ENCODE assay signal across 9 cellular contexts in the genomic region with DNA sequence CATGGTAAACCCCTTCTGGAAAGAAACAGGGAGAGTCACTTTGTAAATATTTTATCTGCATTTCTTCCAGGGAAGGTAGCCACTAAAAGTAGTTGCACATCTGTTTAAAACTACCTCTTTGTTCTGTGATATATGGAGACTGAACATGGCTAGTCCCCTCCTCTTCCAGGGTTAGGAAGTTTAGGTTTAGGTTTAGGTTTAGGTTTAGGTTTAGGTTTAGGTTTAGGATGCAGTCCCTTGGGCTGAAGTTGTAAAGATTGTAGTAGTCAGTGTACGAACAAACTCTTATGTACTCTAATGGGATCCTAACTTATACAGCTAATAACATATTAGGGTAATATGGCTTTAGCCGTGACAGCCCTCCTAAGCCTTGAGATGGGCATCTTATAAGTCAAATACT.
"Had no signal": no experiment of that assay in that cellular context is flagged by ENCODE, and none has a peak within 500 bp of the region (broad histone marks: within the 10 kb centered on the region; RNA-seq: fewer than 3 reads in every experiment).

No MANE protein-coding gene starts in this region.

- H2AFZ ChIP-seq: GM23338 had no signal

- H3K27ac ChIP-seq: HL-60 had no signal

- H3K36me3 ChIP-seq: HAP-1 had no signal

- H3K4me3 ChIP-seq: GM23338, HAP-1, K562 had no signal

- ATAC-seq: GM23338, HCT116, K562 had no signal

- FAIRE-seq: H1, K562 had no signal

- DNase-seq: H7, HFFc6, IMR-90 had no signal

- H3K4me2 ChIP-seq: GM23338 had no signal

- H3K4me1 ChIP-seq: HAP-1 had no signal
